1 cellular context compared by ENCODE assay signal in the genomic region with DNA sequence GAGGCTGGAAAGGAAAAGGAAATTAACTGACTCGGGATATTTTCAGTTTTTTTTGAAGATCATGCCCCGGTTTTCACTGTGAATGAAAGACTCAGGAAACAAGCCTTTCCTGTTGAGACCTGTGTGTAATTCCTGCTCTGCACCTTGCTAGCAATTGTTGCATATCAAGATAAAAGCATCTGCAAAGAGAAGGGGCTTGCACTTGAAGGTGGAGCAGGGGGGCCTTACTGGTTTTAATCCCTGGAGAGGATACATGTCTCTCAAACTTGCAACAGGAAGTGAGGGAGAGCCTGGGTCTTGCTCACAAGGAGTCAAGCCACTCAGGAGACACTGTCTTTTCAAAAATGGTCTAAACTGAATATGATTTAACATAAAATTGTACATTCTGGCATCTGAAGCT.
TF ChIP-seq lines count a peak whose summit lies in the region.

No MANE protein-coding gene starts in this region.

TF ChIP-seq in HepG2, 621 proteins besides CTCF, POLR2A, EP300 and RAD21 (continued from another document):
- TF ChIP-seq ZNF609 (CRISPR knock-in tag; IDR thresholded peaks at IDR 0.05; ENCODE audit: borderline replicate concordance) = no peak
- TF ChIP-seq ZNF747 (CRISPR knock-in tag; IDR thresholded peaks at IDR 0.05; ENCODE audit: borderline replicate concordance) = no peak
- TF ChIP-seq ZNF205 (CRISPR knock-in tag; IDR thresholded peaks at IDR 0.05) = no peak
- no peak for TF ChIP-seq ZFY (CRISPR knock-in tag; IDR thresholded peaks at IDR 0.05)
- no peak for TF ChIP-seq ZNF160 (CRISPR knock-in tag; IDR thresholded peaks at IDR 0.05)
- TF ChIP-seq GATAD2A (CRISPR knock-in tag; IDR thresholded peaks at IDR 0.05) = no peak
